In genomic region chr7:39589323-39590111, GRCh38 we compare ENCODE assay signal across 8 cellular contexts. TPM values are rescaled to one million over a fixed set of nuclear protein-coding genes. Genes with fewer than 3 reads are reported as not detected.
DNase-seq lines count a peak whose midpoint lies in the region; ATAC-seq, FAIRE-seq and TF ChIP-seq lines count a peak whose summit lies in the region.

No MANE protein-coding gene starts in this region.

- no peak for TF ChIP-seq POLR2A in HepG2 (IDR thresholded peaks at IDR 0.05; ENCODE audit: insufficient read depth in 1 of 2, low read depth in 2 of 2, low read length in 2 of 2)

- no TSS peak for BruUV-seq in HepG2 (replicated peaks; lab: Mats Ljungman, UMichigan)

- H3K36me3 ChIP-seq in CD8-positive, alpha-beta memory T cell (ENCODE audit: insufficient read depth, low read length) = no peaks in the 10 kb centered on the region
- H3K36me3 ChIP-seq in astrocyte (ENCODE audit: insufficient read depth, low read length) = no peaks in the 10 kb centered on the region
- no peaks in the 10 kb centered on the region for H3K36me3 ChIP-seq in HepG2 (replicated peaks in 1 of 2; ENCODE audit: control insufficient read depth in 1 of 2, insufficient read depth in 2 of 2, low read length in 2 of 2)

- no peak overlapping the region for H3K4me3 ChIP-seq in CD8-positive, alpha-beta memory T cell (ENCODE audit: low read length)
- H3K4me3 ChIP-seq in astrocyte (ENCODE audit: insufficient read depth, low read depth, low read length) (no peak overlapping the region), HepG2 (replicated peaks in 1 of 3; ENCODE audit: insufficient read depth in 1 of 3, low read depth in 2 of 3, low read length in 3 of 3) (no peak overlapping the region)

- peaks cover 0 to 7% of the 10 kb centered on the region in 2 donors for H3K27me3 Mint-ChIP-seq in CD8-positive, alpha-beta memory T cell
- H3K27me3 Mint-ChIP-seq in astrocyte (ENCODE audit: low read depth, unreplicated experiment) = no peaks in the 10 kb centered on the region

- intact Hi-C loops in HepG2 (cut with micrococcal nuclease; ENCODE audit: unreplicated experiment) = loop anchor here (10.0 kb wide), 1 partner anchor 455 kb away; no protein-coding TSS in a partner anchor

- peak overlapping the region; percentile 44 for H3K27ac ChIP-seq in CD8-positive, alpha-beta memory T cell (ENCODE audit: low read depth, low read length)
- peak overlapping the region; percentile 67 for H3K27ac ChIP-seq in astrocyte (ENCODE audit: low read depth, low read length)
- no peak overlapping the region for H3K27ac ChIP-seq in HepG2 (ENCODE audit: extremely low read length, insufficient read depth, low read length)
- no peak overlapping the region for H3K27ac ChIP-seq in RWPE1

- H3K4me1 Mint-ChIP-seq in CD8-positive, alpha-beta memory T cell = peaks cover 14 to 46% (median 24%) of the 10 kb centered on the region in 3 donors
- peaks cover 39% of the 10 kb centered on the region for H3K4me1 Mint-ChIP-seq in astrocyte (ENCODE audit: low read depth, unreplicated experiment)

- peak; percentile 80 for FAIRE-seq in astrocyte (lab: Jason Lieb, UNC)
- FAIRE-seq in HepG2 (lab: Jason Lieb, UNC) = no peak

- DNase-seq in CD8-positive, alpha-beta memory T cell = peak; percentile 13 to 82 (median 57)
- DNase-seq in SKM-1 (lab: John Stamatoyannopoulos, UW; ENCODE audit: unreplicated experiment) = peak; percentile 28
- DNase-seq in astrocyte (ENCODE audit: low read depth) = peak; percentile 96
- no peak for DNase-seq in HepG2 (ENCODE audit: low spot score)
- peak; percentile 64 for DNase-seq in stimulated activated naive CD4-positive, alpha-beta T cell treated with Interleukin-2 at 50 U/mL for 16 hours (lab: John Stamatoyannopoulos, UW)
- no peak for DNase-seq in RWPE1 (ENCODE audit: low spot score)

- no peaks in the 10 kb centered on the region for H3K36me3 Mint-ChIP-seq in CD8-positive, alpha-beta memory T cell
- H3K36me3 Mint-ChIP-seq in astrocyte (ENCODE audit: low read depth, unreplicated experiment) = no peaks in the 10 kb centered on the region

- H2AFZ ChIP-seq in astrocyte (ENCODE audit: low read depth, low read length) (no peak overlapping the region), HepG2 (ENCODE audit: low read length) (no peak overlapping the region)

- TF ChIP-seq EP300 in HepG2 (IDR thresholded peaks at IDR 0.05; ENCODE audit: low read depth in 2 of 2, low read length in 2 of 2) = no peak
- no peak for TF ChIP-seq EP300 in HepG2 (CRISPR knock-in tag; IDR thresholded peaks at IDR 0.05; ENCODE audit: borderline replicate concordance)

- TF ChIP-seq RAD21 in HepG2 (CRISPR knock-in tag; IDR thresholded peaks at IDR 0.05) = no peak

- POLR2A ChIA-PET in CD8-positive, alpha-beta memory T cell (lab: Charles Lee) = interaction anchor here (1.1 kb wide), 2 partner anchors 34 to 368 kb away, joined by 3 to 4 read pairs; partner anchors contain the start of gene RALA
- POLR2A ChIA-PET in HepG2 (lab: Yijun Ruan, JAX) = no interaction called here
- POLR2A ChIA-PET in RWPE1 (lab: Yijun Ruan, JAX; ENCODE audit: low non-redundant PET) = interaction anchor here (0.7 kb wide), 1 partner anchor 541 kb away, joined by 4 read pairs; no protein-coding TSS in a partner anchor

- no peaks in the 10 kb centered on the region for H3K27me3 ChIP-seq in CD8-positive, alpha-beta memory T cell (ENCODE audit: insufficient read depth, low read length, poor library complexity, severe bottlenecking)
- H3K27me3 ChIP-seq in astrocyte (ENCODE audit: insufficient read depth, low read length) = no peaks in the 10 kb centered on the region
- no peaks in the 10 kb centered on the region for H3K27me3 ChIP-seq in HepG2 (ENCODE audit: control insufficient read depth in 1 of 2, insufficient read depth in 2 of 2, low read length in 2 of 2)

- H3K4me1 ChIP-seq in CD8-positive, alpha-beta memory T cell (ENCODE audit: insufficient read depth, low read length) = peaks cover 11% of the 10 kb centered on the region
- H3K4me1 ChIP-seq in astrocyte (ENCODE audit: insufficient read depth, low read length) (peaks cover 25% of the 10 kb centered on the region), HepG2 (ENCODE audit: insufficient read depth, low read length) (no peaks in the 10 kb centered on the region)

- peak overlapping the region; percentile 50 for H3K4me2 ChIP-seq in astrocyte (ENCODE audit: low read length)
- H3K4me2 ChIP-seq in HepG2 (ENCODE audit: low read depth, low read length) = no peak overlapping the region

- no peaks in the 10 kb centered on the region for H3K9me3 ChIP-seq in CD8-positive, alpha-beta memory T cell (ENCODE audit: low read length)
- H3K9me3 ChIP-seq in astrocyte (ENCODE audit: insufficient read depth, low read depth, low read length) (no peaks in the 10 kb centered on the region), HepG2 (ENCODE audit: low read length) (no peaks in the 10 kb centered on the region)

- no peaks in the 10 kb centered on the region for H3K9me3 Mint-ChIP-seq in CD8-positive, alpha-beta memory T cell
- peaks cover 3% of the 10 kb centered on the region for H3K9me3 Mint-ChIP-seq in astrocyte (ENCODE audit: unreplicated experiment)

- 90% methylated on average over 7 of the region's 7 CpGs for WGBS in HepG2 (ENCODE audit: low lambda C conversion rate)

- H4K20me1 ChIP-seq in astrocyte (ENCODE audit: insufficient read depth, low read length) (no peaks in the 10 kb centered on the region), HepG2 (ENCODE audit: insufficient read depth, low read length) (no peaks in the 10 kb centered on the region)

- peak; percentile 91 for ATAC-seq in GM19468 (IDR thresholded peaks at IDR 0.05; ENCODE audit: extremely low read depth, unreplicated experiment)
- ATAC-seq in HG03521 (IDR thresholded peaks at IDR 0.05; ENCODE audit: unreplicated experiment) = peak; percentile 85
- ATAC-seq in HepG2 = no peak

- in situ Hi-C loops in HepG2 (cut with HindIII; ENCODE audit: extremely low pct_ligation_motif_present, low pct_unique_long_range_greater_than_20kb) = no loop called here

- TF ChIP-seq CTCF in astrocyte (IDR thresholded peaks at IDR 0.05; ENCODE audit: insufficient read depth, low read depth, low read length) = no peak
- TF ChIP-seq CTCF in HepG2 (CRISPR knock-in tag; IDR thresholded peaks at IDR 0.05) = no peak
- no peak for TF ChIP-seq CTCF in RWPE1 (conservative IDR thresholded peaks at IDR 0.05; ENCODE audit: low read depth)

- no peaks in the 10 kb centered on the region for H3K79me2 ChIP-seq in astrocyte (ENCODE audit: insufficient read depth, low read length)
- no peaks in the 10 kb centered on the region for H3K79me2 ChIP-seq in HepG2 (ENCODE audit: insufficient read depth, low read length)

- H3K4me3 Mint-ChIP-seq in CD8-positive, alpha-beta memory T cell = peak overlapping the region in 3 of 7 donors; percentile 27 to 73 (median 42)
- no peak overlapping the region for H3K4me3 Mint-ChIP-seq in astrocyte (ENCODE audit: unreplicated experiment)

- H3K9ac ChIP-seq in astrocyte (ENCODE audit: low read length) = peak overlapping the region; percentile 53
- no peak overlapping the region for H3K9ac ChIP-seq in HepG2 (ENCODE audit: insufficient read depth, low read depth, low read length)

- H3K27ac Mint-ChIP-seq in CD8-positive, alpha-beta memory T cell = peak overlapping the region in 7 of 8 donors; percentile 5 to 91 (median 52)
- H3K27ac Mint-ChIP-seq in astrocyte (ENCODE audit: unreplicated experiment) = peak overlapping the region; percentile 37

- CTCF ChIA-PET in CD8-positive, alpha-beta memory T cell (lab: Charles Lee) = interaction anchor here (1.1 to 3.0 kb wide), 7 partner anchors 9 to 157 kb away, joined by 3 to 21 read pairs (median 4); partner anchors contain the start of gene RALA
- CTCF ChIA-PET in HepG2 (lab: Yijun Ruan, JAX; ENCODE audit: low intra/inter-chr PET ratio, low total read pairs) (no interaction called here), RWPE1 (lab: Yijun Ruan, JAX) (interaction anchor here (0.6 to 0.7 kb wide), 2 partner anchors 367 to 1606 kb away, joined by 3 to 6 read pairs; no protein-coding TSS in a partner anchor)

RNA-seq across cellular contexts. Expression of gene YAE1, which starts 23.3 kb away (rescaled TPM):
- 10 to 100 TPM; 13.4 to 14.2 TPM for total RNA-seq in CD8-positive, alpha-beta memory T cell
- 12.7 TPM for polyA plus RNA-seq in CD8-positive, alpha-beta memory T cell
- 24.7 and 27.8 TPM in 2 replicates for total RNA-seq in astrocyte
- 28.3 and 32.9 TPM in 2 replicates for total RNA-seq in HepG2 (2016; rRNA removed; fragmentation: Illumina TruSeq; extraction: Trizol)
- 12.5 and 12.7 TPM in 2 replicates for total RNA-seq in HepG2 (2016; cell fraction: cytosol; rRNA removed; fragmentation: Illumina TruSeq; extraction: Trizol; ENCODE audit: low read depth)
- 30.7 and 33.3 TPM in 2 replicates for total RNA-seq in HepG2 (2016; cell fraction: insoluble cytoplasmic fraction; rRNA removed; fragmentation: Illumina TruSeq; extraction: Trizol)
- 14.6 and 15.8 TPM in 2 replicates for total RNA-seq in HepG2 (2016; cell fraction: membrane; rRNA removed; fragmentation: Illumina TruSeq; extraction: Trizol)
- total RNA-seq in HepG2 (2016; cell fraction: nucleus; rRNA removed; fragmentation: Illumina TruSeq; extraction: Trizol) = 30.1 and 33.7 TPM in 2 replicates
- 16.8 and 18.7 TPM in 2 replicates for polyA plus RNA-seq in HepG2 (2011; rRNA removed)
- 8.3 and 14.2 TPM in 2 replicates for polyA plus RNA-seq in HepG2 (2011; cell fraction: cytosol; rRNA removed)
- 9.4 and 16.5 TPM in 2 replicates for polyA plus RNA-seq in HepG2 (2011; cell fraction: nucleus; rRNA removed)
- polyA plus RNA-seq in HepG2 (2012) = 18.1 and 23.0 TPM in 2 replicates
- polyA plus RNA-seq in HepG2 (2016; cell fraction: cytosol; fragmentation: Illumina TruSeq; extraction: Trizol; ENCODE audit: low read depth) = 5.8 and 6.2 TPM in 2 replicates
- polyA plus RNA-seq in HepG2 (2016; cell fraction: insoluble cytoplasmic fraction; fragmentation: Illumina TruSeq; extraction: Trizol; ENCODE audit: low read depth) = 34.8 and 35.3 TPM in 2 replicates
- polyA plus RNA-seq in HepG2 (2016; cell fraction: membrane; fragmentation: Illumina TruSeq; extraction: Trizol; ENCODE audit: low read depth) = 6.6 and 7.4 TPM in 2 replicates
- polyA plus RNA-seq in HepG2 (2016; cell fraction: nucleus; fragmentation: Illumina TruSeq; extraction: Trizol; ENCODE audit: insufficient read depth, low read depth) = 38.2 and 38.8 TPM in 2 replicates
- polyA minus RNA-seq in HepG2 (2011; rRNA and poly(A)+ RNA removed; ENCODE audit: low replicate concordance) = 3.7 and 5.4 TPM in 2 replicates
- polyA minus RNA-seq in HepG2 (2011; cell fraction: cytosol; rRNA and poly(A)+ RNA removed) = 6.5 and 12.1 TPM in 2 replicates
- polyA minus RNA-seq in HepG2 (2011; cell fraction: nucleus; rRNA and poly(A)+ RNA removed) = 50.2 and 64.5 TPM in 2 replicates

RNA-seq across cellular contexts. Expression of gene RALA, which starts 33.9 kb away (rescaled TPM):
- 10 to 100 TPM; 32.9 to 33.0 TPM for total RNA-seq in CD8-positive, alpha-beta memory T cell
- 38.6 TPM for polyA plus RNA-seq in CD8-positive, alpha-beta memory T cell
- total RNA-seq in astrocyte (68.6 and 70.2 TPM in 2 replicates), HepG2 (2016; rRNA removed; fragmentation: Illumina TruSeq; extraction: Trizol) (11.8 and 23.0 TPM in 2 replicates)
- total RNA-seq in HepG2 (2016; cell fraction: cytosol; rRNA removed; fragmentation: Illumina TruSeq; extraction: Trizol; ENCODE audit: low read depth) = 6.1 and 6.9 TPM in 2 replicates
- total RNA-seq in HepG2 (2016; cell fraction: insoluble cytoplasmic fraction; rRNA removed; fragmentation: Illumina TruSeq; extraction: Trizol) = 12.6 and 22.2 TPM in 2 replicates
- total RNA-seq in HepG2 (2016; cell fraction: membrane; rRNA removed; fragmentation: Illumina TruSeq; extraction: Trizol) = 13.0 and 14.4 TPM in 2 replicates
- 10.8 and 11.3 TPM in 2 replicates for total RNA-seq in HepG2 (2016; cell fraction: nucleus; rRNA removed; fragmentation: Illumina TruSeq; extraction: Trizol)
- 12.8 and 19.5 TPM in 2 replicates for polyA plus RNA-seq in HepG2 (2011; rRNA removed)
- 9.2 and 12.2 TPM in 2 replicates for polyA plus RNA-seq in HepG2 (2011; cell fraction: cytosol; rRNA removed)
- polyA plus RNA-seq in HepG2 (2011; cell fraction: nucleus; rRNA removed) = 6.4 and 6.7 TPM in 2 replicates
- polyA plus RNA-seq in HepG2 (2012) = 23.7 and 26.7 TPM in 2 replicates
- 14.5 and 15.2 TPM in 2 replicates for polyA plus RNA-seq in HepG2 (2016; cell fraction: cytosol; fragmentation: Illumina TruSeq; extraction: Trizol; ENCODE audit: low read depth)
- polyA plus RNA-seq in HepG2 (2016; cell fraction: insoluble cytoplasmic fraction; fragmentation: Illumina TruSeq; extraction: Trizol; ENCODE audit: low read depth) = 50.3 and 60.4 TPM in 2 replicates
- polyA plus RNA-seq in HepG2 (2016; cell fraction: membrane; fragmentation: Illumina TruSeq; extraction: Trizol; ENCODE audit: low read depth) = 16.5 and 20.5 TPM in 2 replicates
- polyA plus RNA-seq in HepG2 (2016; cell fraction: nucleus; fragmentation: Illumina TruSeq; extraction: Trizol; ENCODE audit: insufficient read depth, low read depth) = 19.8 and 21.9 TPM in 2 replicates
- polyA minus RNA-seq in HepG2 (2011; rRNA and poly(A)+ RNA removed; ENCODE audit: low replicate concordance) = 9.4 and 17.2 TPM in 2 replicates
- polyA minus RNA-seq in HepG2 (2011; cell fraction: cytosol; rRNA and poly(A)+ RNA removed) = 16.0 and 21.1 TPM in 2 replicates
- 23.4 and 25.4 TPM in 2 replicates for polyA minus RNA-seq in HepG2 (2011; cell fraction: nucleus; rRNA and poly(A)+ RNA removed)

Comparison
In these comparisons a context has a peak if more than half of its experiments do, and no peak if none do; other contexts are left out.
1. DNase-seq: peak in CD8-positive, alpha-beta memory T cell (5 of 5), SKM-1 (single experiment), astrocyte (single experiment) and stimulated activated naive CD4-positive, alpha-beta T cell treated with Interleukin-2 at 50 U/mL for 16 hours (single experiment); none in HepG2 (single experiment) and RWPE1 (single experiment).
2. H3K27ac ChIP-seq: peak in CD8-positive, alpha-beta memory T cell (single experiment) and astrocyte (single experiment); none in HepG2 (single experiment) and RWPE1 (single experiment).